Comparison of ENCODE assay signal across 1 cellular context in the genomic region with DNA sequence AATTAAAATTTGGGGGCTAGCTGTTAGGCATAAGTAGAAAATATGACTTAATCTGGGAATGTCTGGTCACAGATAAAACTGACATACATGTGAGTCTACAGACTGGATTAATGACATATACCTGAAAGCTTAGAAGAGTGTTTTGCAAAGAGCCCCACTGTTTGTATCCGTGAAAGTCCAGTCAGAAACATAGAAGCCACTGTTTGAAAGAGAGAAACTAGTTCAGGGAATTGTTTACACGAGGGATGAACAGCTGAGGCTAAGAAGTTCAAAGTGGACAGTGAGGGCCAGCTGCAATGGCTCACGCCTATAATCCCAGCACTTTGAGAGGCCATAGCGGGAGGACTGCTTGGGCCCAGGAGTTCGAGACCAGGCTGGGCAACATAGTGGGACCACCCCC.
A peak's percentile ranks its signal among the peaks of the same experiment; 100 is the strongest.
TF ChIP-seq lines count a peak whose summit lies in the region.

No MANE protein-coding gene starts in this region.

TF ChIP-seq in HepG2, 621 proteins besides CTCF, POLR2A, EP300 and RAD21 (continued from another document and continues in another):
- TF ChIP-seq, protein P1, sequence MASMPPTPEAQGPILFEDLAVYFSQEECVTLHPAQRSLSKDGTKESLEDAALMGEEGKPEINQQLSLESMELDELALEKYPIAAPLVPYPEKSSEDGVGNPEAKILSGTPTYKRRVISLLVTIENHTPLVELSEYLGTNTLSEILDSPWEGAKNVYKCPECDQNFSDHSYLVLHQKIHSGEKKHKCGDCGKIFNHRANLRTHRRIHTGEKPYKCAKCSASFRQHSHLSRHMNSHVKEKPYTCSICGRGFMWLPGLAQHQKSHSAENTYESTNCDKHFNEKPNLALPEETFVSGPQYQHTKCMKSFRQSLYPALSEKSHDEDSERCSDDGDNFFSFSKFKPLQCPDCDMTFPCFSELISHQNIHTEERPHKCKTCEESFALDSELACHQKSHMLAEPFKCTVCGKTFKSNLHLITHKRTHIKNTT (CRISPR knock-in tag; IDR thresholded peaks at IDR 0.05): no peak
- TF ChIP-seq, protein P2, sequence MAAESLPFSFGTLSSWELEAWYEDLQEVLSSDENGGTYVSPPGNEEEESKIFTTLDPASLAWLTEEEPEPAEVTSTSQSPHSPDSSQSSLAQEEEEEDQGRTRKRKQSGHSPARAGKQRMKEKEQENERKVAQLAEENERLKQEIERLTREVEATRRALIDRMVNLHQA (CRISPR knock-in tag; IDR thresholded peaks at IDR 0.05): no peak
- no peak for TF ChIP-seq ZNF839 (CRISPR knock-in tag; IDR thresholded peaks at IDR 0.05; ENCODE audit: borderline replicate concordance)
- TF ChIP-seq SIX1 (CRISPR knock-in tag; IDR thresholded peaks at IDR 0.05; ENCODE audit: borderline replicate concordance): peak; percentile 40; the same call in 1 of the 2 replicates
- TF ChIP-seq ISX (CRISPR knock-in tag; conservative IDR thresholded peaks at IDR 0.05): no peak
- no peak for TF ChIP-seq MAFK (conservative IDR thresholded peaks at IDR 0.05 in 1 of 2, IDR thresholded peaks at IDR 0.05 in 1 of 2; ENCODE audit: low read length in 2 of 2)
- TF ChIP-seq, protein P3, sequence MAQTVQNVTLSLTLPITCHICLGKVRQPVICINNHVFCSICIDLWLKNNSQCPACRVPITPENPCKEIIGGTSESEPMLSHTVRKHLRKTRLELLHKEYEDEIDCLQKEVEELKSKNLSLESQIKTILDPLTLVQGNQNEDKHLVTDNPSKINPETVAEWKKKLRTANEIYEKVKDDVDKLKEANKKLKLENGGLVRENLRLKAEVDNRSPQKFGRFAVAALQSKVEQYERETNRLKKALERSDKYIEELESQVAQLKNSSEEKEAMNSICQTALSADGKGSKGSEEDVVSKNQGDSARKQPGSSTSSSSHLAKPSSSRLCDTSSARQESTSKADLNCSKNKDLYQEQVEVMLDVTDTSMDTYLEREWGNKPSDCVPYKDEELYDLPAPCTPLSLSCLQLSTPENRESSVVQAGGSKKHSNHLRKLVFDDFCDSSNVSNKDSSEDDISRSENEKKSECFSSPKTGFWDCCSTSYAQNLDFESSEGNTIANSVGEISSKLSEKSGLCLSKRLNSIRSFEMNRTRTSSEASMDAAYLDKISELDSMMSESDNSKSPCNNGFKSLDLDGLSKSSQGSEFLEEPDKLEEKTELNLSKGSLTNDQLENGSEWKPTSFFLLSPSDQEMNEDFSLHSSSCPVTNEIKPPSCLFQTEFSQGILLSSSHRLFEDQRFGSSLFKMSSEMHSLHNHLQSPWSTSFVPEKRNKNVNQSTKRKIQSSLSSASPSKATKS (CRISPR knock-in tag; IDR thresholded peaks at IDR 0.05): no peak
- TF ChIP-seq MED1 (CRISPR knock-in tag; IDR thresholded peaks at IDR 0.05): peak; percentile 50; the same call in 1 of the 2 replicates
- peak; percentile 75 for TF ChIP-seq FOXA3 (CRISPR knock-in tag; IDR thresholded peaks at IDR 0.05)
- TF ChIP-seq ZNF780A (CRISPR knock-in tag; IDR thresholded peaks at IDR 0.05): no peak
- TF ChIP-seq RFXANK (CRISPR knock-in tag; IDR thresholded peaks at IDR 0.05): no peak
- no peak for TF ChIP-seq CREB1 (IDR thresholded peaks at IDR 0.05)
- TF ChIP-seq CREB1 (CRISPR knock-in tag; IDR thresholded peaks at IDR 0.05): no peak
- no peak for TF ChIP-seq ZNF451 (CRISPR knock-in tag; IDR thresholded peaks at IDR 0.05)
- no peak for TF ChIP-seq IKZF1 (IDR thresholded peaks at IDR 0.05)
- TF ChIP-seq KDM1A (CRISPR knock-in tag; IDR thresholded peaks at IDR 0.05): no peak
- 0 out of 2 replicates have a peak, but pooled peaks have one; percentile 22 for TF ChIP-seq CEBPG (CRISPR knock-in tag; IDR thresholded peaks at IDR 0.05)
- TF ChIP-seq RFX5 (IDR thresholded peaks at IDR 0.05; ENCODE audit: low read depth, low read length): no peak
- TF ChIP-seq, protein P4, sequence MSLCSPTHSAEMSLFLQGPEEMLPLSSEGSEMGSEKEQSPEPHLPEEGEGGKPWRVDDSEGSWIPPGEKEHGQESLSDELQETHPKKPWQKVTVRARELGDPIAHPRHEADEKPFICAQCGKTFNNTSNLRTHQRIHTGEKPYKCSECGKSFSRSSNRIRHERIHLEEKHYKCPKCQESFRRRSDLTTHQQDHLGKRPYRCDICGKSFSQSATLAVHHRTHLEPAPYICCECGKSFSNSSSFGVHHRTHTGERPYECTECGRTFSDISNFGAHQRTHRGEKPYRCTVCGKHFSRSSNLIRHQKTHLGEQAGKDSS (CRISPR knock-in tag; IDR thresholded peaks at IDR 0.05; ENCODE audit: borderline replicate concordance, low read depth): no peak
- no peak for TF ChIP-seq ZNF660 (CRISPR knock-in tag; IDR thresholded peaks at IDR 0.05; ENCODE audit: borderline replicate concordance, low read depth)
- TF ChIP-seq ZNF607 (CRISPR knock-in tag; IDR thresholded peaks at IDR 0.05; ENCODE audit: borderline replicate concordance): no peak
- peak; percentile 79 for TF ChIP-seq SAP130 (CRISPR knock-in tag; IDR thresholded peaks at IDR 0.05; ENCODE audit: low read depth)
- TF ChIP-seq, protein P5, sequence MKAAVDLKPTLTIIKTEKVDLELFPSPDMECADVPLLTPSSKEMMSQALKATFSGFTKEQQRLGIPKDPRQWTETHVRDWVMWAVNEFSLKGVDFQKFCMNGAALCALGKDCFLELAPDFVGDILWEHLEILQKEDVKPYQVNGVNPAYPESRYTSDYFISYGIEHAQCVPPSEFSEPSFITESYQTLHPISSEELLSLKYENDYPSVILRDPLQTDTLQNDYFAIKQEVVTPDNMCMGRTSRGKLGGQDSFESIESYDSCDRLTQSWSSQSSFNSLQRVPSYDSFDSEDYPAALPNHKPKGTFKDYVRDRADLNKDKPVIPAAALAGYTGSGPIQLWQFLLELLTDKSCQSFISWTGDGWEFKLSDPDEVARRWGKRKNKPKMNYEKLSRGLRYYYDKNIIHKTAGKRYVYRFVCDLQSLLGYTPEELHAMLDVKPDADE (CRISPR knock-in tag; IDR thresholded peaks at IDR 0.05): no peak
- no peak for TF ChIP-seq FOXK2 (IDR thresholded peaks at IDR 0.05)
- TF ChIP-seq, protein P6, sequence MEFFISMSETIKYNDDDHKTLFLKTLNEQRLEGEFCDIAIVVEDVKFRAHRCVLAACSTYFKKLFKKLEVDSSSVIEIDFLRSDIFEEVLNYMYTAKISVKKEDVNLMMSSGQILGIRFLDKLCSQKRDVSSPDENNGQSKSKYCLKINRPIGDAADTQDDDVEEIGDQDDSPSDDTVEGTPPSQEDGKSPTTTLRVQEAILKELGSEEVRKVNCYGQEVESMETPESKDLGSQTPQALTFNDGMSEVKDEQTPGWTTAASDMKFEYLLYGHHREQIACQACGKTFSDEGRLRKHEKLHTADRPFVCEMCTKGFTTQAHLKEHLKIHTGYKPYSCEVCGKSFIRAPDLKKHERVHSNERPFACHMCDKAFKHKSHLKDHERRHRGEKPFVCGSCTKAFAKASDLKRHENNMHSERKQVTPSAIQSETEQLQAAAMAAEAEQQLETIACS (CRISPR knock-in tag; IDR thresholded peaks at IDR 0.05): no peak
- TF ChIP-seq ZNF75D (CRISPR knock-in tag; IDR thresholded peaks at IDR 0.05; ENCODE audit: borderline replicate concordance): no peak
- TF ChIP-seq ZNF720 (CRISPR knock-in tag; IDR thresholded peaks at IDR 0.05): no peak
- peak; percentile 67 for TF ChIP-seq SALL1 (CRISPR knock-in tag; IDR thresholded peaks at IDR 0.05)
- TF ChIP-seq ARID2 (CRISPR knock-in tag; IDR thresholded peaks at IDR 0.05; ENCODE audit: borderline replicate concordance): no peak
- TF ChIP-seq, protein P7, sequence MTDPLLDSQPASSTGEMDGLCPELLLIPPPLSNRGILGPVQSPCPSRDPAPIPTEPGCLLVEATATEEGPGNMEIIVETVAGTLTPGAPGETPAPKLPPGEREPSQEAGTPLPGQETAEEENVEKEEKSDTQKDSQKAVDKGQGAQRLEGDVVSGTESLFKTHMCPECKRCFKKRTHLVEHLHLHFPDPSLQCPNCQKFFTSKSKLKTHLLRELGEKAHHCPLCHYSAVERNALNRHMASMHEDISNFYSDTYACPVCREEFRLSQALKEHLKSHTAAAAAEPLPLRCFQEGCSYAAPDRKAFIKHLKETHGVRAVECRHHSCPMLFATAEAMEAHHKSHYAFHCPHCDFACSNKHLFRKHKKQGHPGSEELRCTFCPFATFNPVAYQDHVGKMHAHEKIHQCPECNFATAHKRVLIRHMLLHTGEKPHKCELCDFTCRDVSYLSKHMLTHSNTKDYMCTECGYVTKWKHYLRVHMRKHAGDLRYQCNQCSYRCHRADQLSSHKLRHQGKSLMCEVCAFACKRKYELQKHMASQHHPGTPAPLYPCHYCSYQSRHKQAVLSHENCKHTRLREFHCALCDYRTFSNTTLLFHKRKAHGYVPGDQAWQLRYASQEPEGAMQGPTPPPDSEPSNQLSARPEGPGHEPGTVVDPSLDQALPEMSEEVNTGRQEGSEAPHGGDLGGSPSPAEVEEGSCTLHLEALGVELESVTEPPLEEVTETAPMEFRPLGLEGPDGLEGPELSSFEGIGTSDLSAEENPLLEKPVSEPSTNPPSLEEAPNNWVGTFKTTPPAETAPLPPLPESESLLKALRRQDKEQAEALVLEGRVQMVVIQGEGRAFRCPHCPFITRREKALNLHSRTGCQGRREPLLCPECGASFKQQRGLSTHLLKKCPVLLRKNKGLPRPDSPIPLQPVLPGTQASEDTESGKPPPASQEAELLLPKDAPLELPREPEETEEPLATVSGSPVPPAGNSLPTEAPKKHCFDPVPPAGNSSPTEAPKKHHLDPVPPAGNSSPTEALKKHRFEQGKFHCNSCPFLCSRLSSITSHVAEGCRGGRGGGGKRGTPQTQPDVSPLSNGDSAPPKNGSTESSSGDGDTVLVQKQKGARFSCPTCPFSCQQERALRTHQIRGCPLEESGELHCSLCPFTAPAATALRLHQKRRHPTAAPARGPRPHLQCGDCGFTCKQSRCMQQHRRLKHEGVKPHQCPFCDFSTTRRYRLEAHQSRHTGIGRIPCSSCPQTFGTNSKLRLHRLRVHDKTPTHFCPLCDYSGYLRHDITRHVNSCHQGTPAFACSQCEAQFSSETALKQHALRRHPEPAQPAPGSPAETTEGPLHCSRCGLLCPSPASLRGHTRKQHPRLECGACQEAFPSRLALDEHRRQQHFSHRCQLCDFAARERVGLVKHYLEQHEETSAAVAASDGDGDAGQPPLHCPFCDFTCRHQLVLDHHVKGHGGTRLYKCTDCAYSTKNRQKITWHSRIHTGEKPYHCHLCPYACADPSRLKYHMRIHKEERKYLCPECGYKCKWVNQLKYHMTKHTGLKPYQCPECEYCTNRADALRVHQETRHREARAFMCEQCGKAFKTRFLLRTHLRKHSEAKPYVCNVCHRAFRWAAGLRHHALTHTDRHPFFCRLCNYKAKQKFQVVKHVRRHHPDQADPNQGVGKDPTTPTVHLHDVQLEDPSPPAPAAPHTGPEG (CRISPR knock-in tag; IDR thresholded peaks at IDR 0.05): no peak
- peak; percentile 69 for TF ChIP-seq BCL6 (CRISPR knock-in tag; IDR thresholded peaks at IDR 0.05)
- TF ChIP-seq ZNF547 (CRISPR knock-in tag; IDR thresholded peaks at IDR 0.05): no peak
- TF ChIP-seq, protein P8, sequence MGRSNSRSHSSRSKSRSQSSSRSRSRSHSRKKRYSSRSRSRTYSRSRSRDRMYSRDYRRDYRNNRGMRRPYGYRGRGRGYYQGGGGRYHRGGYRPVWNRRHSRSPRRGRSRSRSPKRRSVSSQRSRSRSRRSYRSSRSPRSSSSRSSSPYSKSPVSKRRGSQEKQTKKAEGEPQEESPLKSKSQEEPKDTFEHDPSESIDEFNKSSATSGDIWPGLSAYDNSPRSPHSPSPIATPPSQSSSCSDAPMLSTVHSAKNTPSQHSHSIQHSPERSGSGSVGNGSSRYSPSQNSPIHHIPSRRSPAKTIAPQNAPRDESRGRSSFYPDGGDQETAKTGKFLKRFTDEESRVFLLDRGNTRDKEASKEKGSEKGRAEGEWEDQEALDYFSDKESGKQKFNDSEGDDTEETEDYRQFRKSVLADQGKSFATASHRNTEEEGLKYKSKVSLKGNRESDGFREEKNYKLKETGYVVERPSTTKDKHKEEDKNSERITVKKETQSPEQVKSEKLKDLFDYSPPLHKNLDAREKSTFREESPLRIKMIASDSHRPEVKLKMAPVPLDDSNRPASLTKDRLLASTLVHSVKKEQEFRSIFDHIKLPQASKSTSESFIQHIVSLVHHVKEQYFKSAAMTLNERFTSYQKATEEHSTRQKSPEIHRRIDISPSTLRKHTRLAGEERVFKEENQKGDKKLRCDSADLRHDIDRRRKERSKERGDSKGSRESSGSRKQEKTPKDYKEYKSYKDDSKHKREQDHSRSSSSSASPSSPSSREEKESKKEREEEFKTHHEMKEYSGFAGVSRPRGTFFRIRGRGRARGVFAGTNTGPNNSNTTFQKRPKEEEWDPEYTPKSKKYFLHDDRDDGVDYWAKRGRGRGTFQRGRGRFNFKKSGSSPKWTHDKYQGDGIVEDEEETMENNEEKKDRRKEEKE (IDR thresholded peaks at IDR 0.05): no peak
- no peak for TF ChIP-seq MEIS2 (CRISPR knock-in tag; IDR thresholded peaks at IDR 0.05)
- TF ChIP-seq EEA1 (CRISPR knock-in tag; IDR thresholded peaks at IDR 0.05; ENCODE audit: borderline replicate concordance): no peak
- TF ChIP-seq ELF3 (CRISPR knock-in tag; IDR thresholded peaks at IDR 0.05): peak; percentile 31; the same call in 1 of the 2 replicates
- 0 out of 2 replicates have a peak, but pooled peaks have one; percentile 37 for TF ChIP-seq ZMYM2 (CRISPR knock-in tag; IDR thresholded peaks at IDR 0.05)
- TF ChIP-seq GPN1 (CRISPR knock-in tag; IDR thresholded peaks at IDR 0.05; ENCODE audit: borderline replicate concordance): no peak
- no peak for TF ChIP-seq EHMT2 (IDR thresholded peaks at IDR 0.05; ENCODE audit: borderline replicate concordance, low read depth, low read length)
- TF ChIP-seq DNMT3B (CRISPR knock-in tag; conservative IDR thresholded peaks at IDR 0.05): no peak
- TF ChIP-seq, protein P9, sequence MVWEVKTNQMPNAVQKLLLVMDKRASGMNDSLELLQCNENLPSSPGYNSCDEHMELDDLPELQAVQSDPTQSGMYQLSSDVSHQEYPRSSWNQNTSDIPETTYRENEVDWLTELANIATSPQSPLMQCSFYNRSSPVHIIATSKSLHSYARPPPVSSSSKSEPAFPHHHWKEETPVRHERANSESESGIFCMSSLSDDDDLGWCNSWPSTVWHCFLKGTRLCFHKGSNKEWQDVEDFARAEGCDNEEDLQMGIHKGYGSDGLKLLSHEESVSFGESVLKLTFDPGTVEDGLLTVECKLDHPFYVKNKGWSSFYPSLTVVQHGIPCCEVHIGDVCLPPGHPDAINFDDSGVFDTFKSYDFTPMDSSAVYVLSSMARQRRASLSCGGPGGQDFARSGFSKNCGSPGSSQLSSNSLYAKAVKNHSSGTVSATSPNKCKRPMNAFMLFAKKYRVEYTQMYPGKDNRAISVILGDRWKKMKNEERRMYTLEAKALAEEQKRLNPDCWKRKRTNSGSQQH (CRISPR knock-in tag; IDR thresholded peaks at IDR 0.05; ENCODE audit: low read depth): no peak
- no peak for TF ChIP-seq TCF7L2 (IDR thresholded peaks at IDR 0.05; ENCODE audit: low read depth, low read length)
- TF ChIP-seq TBP (CRISPR knock-in tag; IDR thresholded peaks at IDR 0.05): no peak
- no peak for TF ChIP-seq SSRP1 (CRISPR knock-in tag; IDR thresholded peaks at IDR 0.05)
- TF ChIP-seq POGZ (CRISPR knock-in tag; IDR thresholded peaks at IDR 0.05): peak; percentile 43; the same call in 1 of the 2 replicates
- TF ChIP-seq, protein P10, sequence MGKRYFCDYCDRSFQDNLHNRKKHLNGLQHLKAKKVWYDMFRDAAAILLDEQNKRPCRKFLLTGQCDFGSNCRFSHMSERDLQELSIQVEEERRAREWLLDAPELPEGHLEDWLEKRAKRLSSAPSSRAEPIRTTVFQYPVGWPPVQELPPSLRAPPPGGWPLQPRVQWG (CRISPR knock-in tag; IDR thresholded peaks at IDR 0.05; ENCODE audit: borderline replicate concordance, low read depth): no peak
- no peak for TF ChIP-seq ZFP62 (CRISPR knock-in tag; IDR thresholded peaks at IDR 0.05)
- TF ChIP-seq, protein P11, sequence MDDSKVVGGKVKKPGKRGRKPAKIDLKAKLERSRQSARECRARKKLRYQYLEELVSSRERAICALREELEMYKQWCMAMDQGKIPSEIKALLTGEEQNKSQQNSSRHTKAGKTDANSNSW (CRISPR knock-in tag; IDR thresholded peaks at IDR 0.05; ENCODE audit: borderline replicate concordance): no peak
- no peak for TF ChIP-seq NRL (CRISPR knock-in tag; IDR thresholded peaks at IDR 0.05; ENCODE audit: borderline replicate concordance)
